Comparison of ENCODE assay signal across 25 cellular contexts in the genomic region with DNA sequence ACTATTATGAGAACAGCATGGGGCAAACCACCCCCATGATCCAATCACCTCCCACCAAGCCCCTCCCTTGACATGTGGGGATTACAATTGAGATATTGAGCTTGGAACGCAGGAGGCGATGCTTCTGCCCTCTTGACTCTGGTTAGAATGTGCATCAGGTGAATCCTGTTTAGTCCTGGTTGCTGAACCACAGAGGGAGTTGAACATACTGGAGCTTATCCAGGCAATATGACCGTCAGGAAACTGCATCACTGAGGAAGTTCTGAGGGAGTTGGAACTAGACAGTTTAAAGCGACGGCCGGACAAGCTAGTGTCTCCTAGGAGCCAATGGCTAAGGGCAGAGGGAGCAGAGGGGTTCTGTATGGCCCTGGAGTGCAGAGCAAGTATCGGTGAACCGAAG. TPM values are rescaled to one million over a fixed set of nuclear protein-coding genes. Genes with fewer than 3 reads are reported as not detected.
DNase-seq lines count a peak whose midpoint lies in the region; ATAC-seq and TF ChIP-seq lines count a peak whose summit lies in the region.
"Had no signal": no experiment of that assay in that cellular context is flagged by ENCODE, and none has a peak within 500 bp of the region (broad histone marks: within the 10 kb centered on the region; RNA-seq: fewer than 3 reads in every experiment).

No MANE protein-coding gene starts in this region.

- H3K4me1 Mint-ChIP-seq in dendritic cell treated with granulocyte-macrophage colony-stimulating factor and Interleukin-4, amounts not matched to agents 40 ng/mL and 50 ng/mL, for 4 days (ENCODE audit: low read depth), result peaks cover 9% of the 10 kb centered on the region
- H3K4me1 Mint-ChIP-seq in neural crest cell, result peaks cover 6% of the 10 kb centered on the region
- peaks cover 2% of the 10 kb centered on the region for H3K4me1 Mint-ChIP-seq in activated T-cell treated with anti-CD3 and anti-CD28 coated beads, Interleukin-2, amount 50 U/mL, for 24 hours (ENCODE audit: low read depth)

- H3K4me1 ChIP-seq in RWPE2 (ENCODE audit: insufficient read depth, poor library complexity, severe bottlenecking), result peaks cover 11% of the 10 kb centered on the region

- peak overlapping the region; percentile 47 for H3K27ac Mint-ChIP-seq in dendritic cell treated with granulocyte-macrophage colony-stimulating factor and Interleukin-4, amounts not matched to agents 40 ng/mL and 50 ng/mL, for 4 days
- H3K27ac Mint-ChIP-seq in neural crest cell (ENCODE audit: unreplicated experiment), result peak overlapping the region; percentile 1
- no peak overlapping the region for H3K27ac Mint-ChIP-seq in activated T-cell treated with anti-CD3 and anti-CD28 coated beads, Interleukin-2, amount 50 U/mL, for 24 hours
- H3K27ac Mint-ChIP-seq: activated CD4-positive, alpha-beta memory T cell treated with anti-CD3 and anti-CD28 coated beads for 36 hours; CD4-positive, alpha-beta T cell; stimulated activated naive CD8-positive, alpha-beta T cell treated with anti-CD3 and anti-CD28 coated beads, Interleukin-15, Interleukin-2, amounts not matched to agents 100 ng/mL and 50 ng/mL, for 24 hours; T-helper 2 cell treated with Interferon-gamma antibody and Interleukin-4, amounts not matched to agents 5 μg/mL and 100 μg/mL, for 36 hours had no signal

- H3K9me3 Mint-ChIP-seq in dendritic cell treated with granulocyte-macrophage colony-stimulating factor and Interleukin-4, amounts not matched to agents 40 ng/mL and 50 ng/mL, for 4 days, result no peaks in the 10 kb centered on the region
- H3K9me3 Mint-ChIP-seq in neural crest cell, result no peaks in the 10 kb centered on the region
- no peaks in the 10 kb centered on the region for H3K9me3 Mint-ChIP-seq in activated T-cell treated with anti-CD3 and anti-CD28 coated beads, Interleukin-2, amount 50 U/mL, for 24 hours
- H3K9me3 Mint-ChIP-seq: activated CD4-positive, alpha-beta memory T cell treated with anti-CD3 and anti-CD28 coated beads for 36 hours; CD4-positive, alpha-beta T cell; naive B cell; stimulated activated naive CD8-positive, alpha-beta T cell treated with anti-CD3 and anti-CD28 coated beads, Interleukin-15, Interleukin-2, amounts not matched to agents 100 ng/mL and 50 ng/mL, for 24 hours; T-helper 2 cell treated with Interferon-gamma antibody and Interleukin-4, amounts not matched to agents 5 μg/mL and 100 μg/mL, for 36 hours had no signal

- no peaks in the 10 kb centered on the region for H3K27me3 Mint-ChIP-seq in dendritic cell treated with granulocyte-macrophage colony-stimulating factor and Interleukin-4, amounts not matched to agents 40 ng/mL and 50 ng/mL, for 4 days
- no peaks in the 10 kb centered on the region for H3K27me3 Mint-ChIP-seq in neural crest cell (ENCODE audit: low read depth)
- H3K27me3 Mint-ChIP-seq in activated T-cell treated with anti-CD3 and anti-CD28 coated beads, Interleukin-2, amount 50 U/mL, for 24 hours, result no peaks in the 10 kb centered on the region
- H3K27me3 Mint-ChIP-seq: activated CD4-positive, alpha-beta memory T cell treated with anti-CD3 and anti-CD28 coated beads for 36 hours; CD4-positive, alpha-beta T cell; naive B cell; stimulated activated naive CD8-positive, alpha-beta T cell treated with anti-CD3 and anti-CD28 coated beads, Interleukin-15, Interleukin-2, amounts not matched to agents 100 ng/mL and 50 ng/mL, for 24 hours had no signal

- H3K27me3 ChIP-seq in RWPE2 (ENCODE audit: insufficient read depth, poor library complexity, severe bottlenecking), result no peaks in the 10 kb centered on the region
- H3K27me3 ChIP-seq: adrenal gland, MG63, ovary, spleen had no signal

- 0 out of 2 replicates have a peak, but pooled peaks cover 10% of the 10 kb centered on the region for H3K36me3 ChIP-seq in RWPE2 (ENCODE audit: low read depth)
- H3K36me3 ChIP-seq: ovary had no signal

- no peak overlapping the region for H3K4me3 Mint-ChIP-seq in dendritic cell treated with granulocyte-macrophage colony-stimulating factor and Interleukin-4, amounts not matched to agents 40 ng/mL and 50 ng/mL, for 4 days
- no peak overlapping the region for H3K4me3 Mint-ChIP-seq in neural crest cell
- H3K4me3 Mint-ChIP-seq in activated T-cell treated with anti-CD3 and anti-CD28 coated beads, Interleukin-2, amount 50 U/mL, for 24 hours, result no peak overlapping the region
- H3K4me3 Mint-ChIP-seq: activated CD4-positive, alpha-beta memory T cell treated with anti-CD3 and anti-CD28 coated beads for 36 hours; CD4-positive, alpha-beta T cell; naive B cell; stimulated activated naive CD8-positive, alpha-beta T cell treated with anti-CD3 and anti-CD28 coated beads, Interleukin-15, Interleukin-2, amounts not matched to agents 100 ng/mL and 50 ng/mL, for 24 hours; T-helper 2 cell treated with Interferon-gamma antibody and Interleukin-4, amounts not matched to agents 5 μg/mL and 100 μg/mL, for 36 hours had no signal

- H3K36me3 Mint-ChIP-seq in dendritic cell treated with granulocyte-macrophage colony-stimulating factor and Interleukin-4, amounts not matched to agents 40 ng/mL and 50 ng/mL, for 4 days (ENCODE audit: low read depth), result no peaks in the 10 kb centered on the region
- H3K36me3 Mint-ChIP-seq in neural crest cell (ENCODE audit: low read depth), result no peaks in the 10 kb centered on the region
- peaks cover 36% of the 10 kb centered on the region for H3K36me3 Mint-ChIP-seq in activated T-cell treated with anti-CD3 and anti-CD28 coated beads, Interleukin-2, amount 50 U/mL, for 24 hours (ENCODE audit: low read depth)

- ATAC-seq in RWPE2 (ENCODE audit: low read depth) (no peak), left colon (no peak)

- no peak for TF ChIP-seq CTCF in RWPE2 (IDR thresholded peaks at IDR 0.05; ENCODE audit: poor library complexity, severe bottlenecking)
- TF ChIP-seq CTCF in neural crest cell (conservative IDR thresholded peaks at IDR 0.05), result no peak

- no peak overlapping the region for H3K4me3 ChIP-seq in RWPE2 (ENCODE audit: severe bottlenecking)
- H3K4me3 ChIP-seq: adrenal gland, MG63, ovary, spleen had no signal

- H3K9me3 ChIP-seq in RWPE2 (ENCODE audit: severe bottlenecking), result no peaks in the 10 kb centered on the region
- H3K9me3 ChIP-seq: adrenal gland, MG63, ovary, spleen had no signal

- H3K27ac ChIP-seq in RWPE2 (ENCODE audit: poor library complexity, severe bottlenecking), result peak overlapping the region; percentile 0
- H3K27ac ChIP-seq: 22Rv1, ovary had no signal

- intact Hi-C loops in dendritic cell treated with granulocyte-macrophage colony-stimulating factor and Interleukin-4, amounts not matched to agents 40 ng/mL and 50 ng/mL, for 4 days (cut with micrococcal nuclease), result loop anchor here (5.0 kb wide), 1 partner anchor 401 kb away; no protein-coding TSS in a partner anchor
- intact Hi-C loops in left colon (cut with DNase I, micrococcal nuclease), result loop anchor here in 1 of 2 donors (10.0 kb wide), 2 partner anchors 288 to 398 kb away; no protein-coding TSS in a partner anchor

- peak; percentile 54 for DNase-seq in NCI-H1092 treated with DMSO at 0.1 percent for 48 hours (lab: John Stamatoyannopoulos, UW)
- DNase-seq in NCI-H1092 (lab: John Stamatoyannopoulos, UW), result no peak
- DNase-seq in RWPE2 (ENCODE audit: low spot score), result no peak
- DNase-seq in neural crest cell (ENCODE audit: low read depth, low spot score), result no peak
- no peak for DNase-seq in activated T-cell treated with anti-CD3 and anti-CD28 coated beads, Interleukin-2, amount 50 U/mL, for 24 hours
- DNase-seq in activated CD4-positive, CD25-positive, alpha-beta regulatory T cell (lab: John Stamatoyannopoulos, UW), result no peak
- no peak for DNase-seq in left colon
- DNase-seq: activated CD4-positive, alpha-beta memory T cell treated with anti-CD3 and anti-CD28 coated beads for 36 hours; activated effector memory CD4-positive, alpha-beta T cell treated with anti-CD3 and anti-CD28 coated beads, Interleukin-2, amount 50 U/mL, for 16 hours; adrenal gland; CD4-positive, alpha-beta T cell; GDM1; hypothalamus; mesendoderm; naive B cell; NCI-H1694 treated with DMSO at 0.1 percent for 48 hours; ovary; RPMI8226; spleen; trophoblast cell had no signal

RNA-seq across cellular contexts. Expression of a gene that starts 31.8 kb away (rescaled TPM):
- total RNA-seq in neural crest cell, result 151 and 152 TPM in 2 replicates
- 100 to 1,000 TPM in 1 of 2 donors, 10 to 100 TPM in 1; 57.8 to 104 TPM for total RNA-seq in left colon

RNA-seq across cellular contexts. Expression of a gene that starts 58.3 kb away (rescaled TPM):
- total RNA-seq in neural crest cell (73.1 and 77.5 TPM in 2 replicates), left colon (10 to 100 TPM; 34.8 to 47.6 TPM)
